In genomic region chr7:151824285-151824950, GRCh38 we compare ENCODE assay signal across 20 cellular contexts. TPM values are rescaled to one million over a fixed set of nuclear protein-coding genes. Genes with fewer than 3 reads are reported as not detected.
DNase-seq lines count a peak whose midpoint lies in the region; ATAC-seq and TF ChIP-seq lines count a peak whose summit lies in the region.
"Had no signal": no experiment of that assay in that cellular context is flagged by ENCODE, and none has a peak within 500 bp of the region (broad histone marks: within the 10 kb centered on the region; RNA-seq: fewer than 3 reads in every experiment).

No MANE protein-coding gene starts in this region.

- no peaks in the 10 kb centered on the region for H3K4me1 ChIP-seq in IMR-90 (ENCODE audit: control insufficient read depth, insufficient read depth, low read length)
- H3K4me1 ChIP-seq in right lobe of liver, result peaks cover 0 to 79% (median 42%) of the 10 kb centered on the region in 4 donors
- no peaks in the 10 kb centered on the region for H3K4me1 ChIP-seq in smooth muscle cell (ENCODE audit: low read depth)
- H3K4me1 ChIP-seq: HAP-1, neural progenitor cell had no signal

- no peak overlapping the region for H3K14ac ChIP-seq in IMR-90 (replicated peaks; ENCODE audit: low read depth, low read length)

- H3K79me1 ChIP-seq in IMR-90 (ENCODE audit: low read depth in 1 of 2, low read length in 2 of 2), result no peaks in the 10 kb centered on the region

- intact Hi-C loops in IMR-90 (cut with micrococcal nuclease) (no loop called here), right lobe of liver (cut with DNase I) (no loop called here)
- intact Hi-C loops in activated CD4-positive, alpha-beta memory T cell treated with anti-CD3 and anti-CD28 coated beads for 36 hours (cut with micrococcal nuclease), result no loop called here

- H3K36me3 Mint-ChIP-seq in activated CD4-positive, alpha-beta memory T cell treated with anti-CD3 and anti-CD28 coated beads for 36 hours, result no peaks in the 10 kb centered on the region
- H3K36me3 Mint-ChIP-seq: neural progenitor cell had no signal

- H3K4me2 ChIP-seq in IMR-90 (ENCODE audit: low read depth, low read length) (no peak overlapping the region), smooth muscle cell (peak overlapping the region; percentile 43)
- H3K4me2 ChIP-seq: neural progenitor cell had no signal

- H3K4me3 ChIP-seq in IMR-90 (ENCODE audit: insufficient read depth, low read depth, low read length) (no peak overlapping the region; the same call in 1 of the 2 replicates), coronary artery (peak overlapping the region; percentile 28), right lobe of liver (no peak overlapping the region), smooth muscle cell (no peak overlapping the region)
- H3K4me3 ChIP-seq: HAP-1, neural progenitor cell, skin epidermis had no signal

- no peak for TF ChIP-seq RAD21 in IMR-90 (IDR thresholded peaks at IDR 0.05; ENCODE audit: low read length)

- H3K4ac ChIP-seq in IMR-90 (ENCODE audit: low read depth, low read length), result no peak overlapping the region

- H3K4me3 Mint-ChIP-seq in activated CD4-positive, alpha-beta memory T cell treated with anti-CD3 and anti-CD28 coated beads for 36 hours, result no peak overlapping the region
- H3K4me3 Mint-ChIP-seq: activated naive CD4-positive, alpha-beta T cell treated with anti-CD3 and anti-CD28 coated beads for 36 hours; effector memory CD8-positive, alpha-beta T cell; neural progenitor cell; T-helper 17 cell had no signal

- CTCF ChIA-PET in IMR-90 (lab: Yijun Ruan, JAX), result no interaction called here
- CTCF ChIA-PET in activated CD4-positive, alpha-beta memory T cell treated with anti-CD3 and anti-CD28 coated beads for 36 hours (lab: Charles Lee), result no interaction called here

- BruUV-seq in IMR-90 (replicated peaks; lab: Mats Ljungman, UMichigan), result no TSS peak

- H4K91ac ChIP-seq in IMR-90 (ENCODE audit: insufficient read depth, low read depth, low read length), result no peak overlapping the region

- H3K18ac ChIP-seq in IMR-90 (ENCODE audit: low read depth, low read length), result no peak overlapping the region

- TF ChIP-seq CTCF in IMR-90 (conservative IDR thresholded peaks at IDR 0.05; ENCODE audit: low read depth, low read length) (no peak), coronary artery (IDR thresholded peaks at IDR 0.05) (no peak), right lobe of liver (IDR thresholded peaks at IDR 0.05) (no peak), smooth muscle cell (IDR thresholded peaks at IDR 0.05; ENCODE audit: borderline replicate concordance, insufficient read depth, poor library complexity, severe bottlenecking) (no peak)

- H3K56ac ChIP-seq in IMR-90 (ENCODE audit: extremely low read depth, insufficient read depth, low read length), result no peak overlapping the region

- no peak overlapping the region for H2BK20ac ChIP-seq in IMR-90 (ENCODE audit: low read depth, low read length)

- no peak overlapping the region for H3K27ac ChIP-seq in IMR-90 (ENCODE audit: insufficient read depth, low read length)
- peak overlapping the region in 1 of 2 donors; percentile 22 for H3K27ac ChIP-seq in coronary artery
- H3K27ac ChIP-seq in right lobe of liver, result peak overlapping the region; percentile 91 to 99 (median 98)
- H3K27ac ChIP-seq in smooth muscle cell (ENCODE audit: low read depth), result no peak overlapping the region
- H3K27ac ChIP-seq: neural progenitor cell had no signal

- no peaks in the 10 kb centered on the region for H3K9me3 Mint-ChIP-seq in activated CD4-positive, alpha-beta memory T cell treated with anti-CD3 and anti-CD28 coated beads for 36 hours
- H3K9me3 Mint-ChIP-seq: activated naive CD4-positive, alpha-beta T cell treated with anti-CD3 and anti-CD28 coated beads for 36 hours; effector memory CD8-positive, alpha-beta T cell; neural progenitor cell had no signal

- peaks cover 10% of the 10 kb centered on the region for H3K4me1 Mint-ChIP-seq in activated CD4-positive, alpha-beta memory T cell treated with anti-CD3 and anti-CD28 coated beads for 36 hours (ENCODE audit: low read depth)

- H3K36me3 ChIP-seq in IMR-90 (ENCODE audit: control insufficient read depth, insufficient read depth, low read length) (no peaks in the 10 kb centered on the region), right lobe of liver (no peaks in the 10 kb centered on the region), smooth muscle cell (ENCODE audit: low read depth) (no peaks in the 10 kb centered on the region)
- H3K36me3 ChIP-seq: HAP-1, neural progenitor cell had no signal

- H3K9me3 ChIP-seq in IMR-90 (ENCODE audit: control insufficient read depth, insufficient read depth, low read length), result no peaks in the 10 kb centered on the region
- H3K9me3 ChIP-seq in right lobe of liver, result no peaks in the 10 kb centered on the region
- no peaks in the 10 kb centered on the region for H3K9me3 ChIP-seq in smooth muscle cell (replicated peaks; ENCODE audit: low read depth)
- H3K9me3 ChIP-seq: HAP-1 had no signal

- no peak overlapping the region for H2AK5ac ChIP-seq in IMR-90 (ENCODE audit: low read depth, low read length)

- TF ChIP-seq POLR2A in IMR-90 (IDR thresholded peaks at IDR 0.05; ENCODE audit: low read depth, low read length) (no peak), right lobe of liver (IDR thresholded peaks at IDR 0.05) (no peak)

- H3K27me3 ChIP-seq in IMR-90 (ENCODE audit: control insufficient read depth, insufficient read depth, low read length), result peaks cover 39% of the 10 kb centered on the region
- H3K27me3 ChIP-seq in right lobe of liver, result no peaks in the 10 kb centered on the region
- H3K27me3 ChIP-seq in smooth muscle cell (ENCODE audit: low read depth), result no peaks in the 10 kb centered on the region
- H3K27me3 ChIP-seq: neural progenitor cell had no signal

- H3K23ac ChIP-seq in IMR-90 (ENCODE audit: low read depth, low read length), result no peak overlapping the region

- H2BK120ac ChIP-seq in IMR-90 (ENCODE audit: low read depth, low read length), result no peak overlapping the region

- no peak overlapping the region for H2BK5ac ChIP-seq in IMR-90 (ENCODE audit: low read depth, low read length, poor library complexity, severe bottlenecking)

- H3K9ac ChIP-seq in IMR-90 (ENCODE audit: low read depth, low read length) (no peak overlapping the region), smooth muscle cell (ENCODE audit: low read depth) (no peak overlapping the region)
- H3K9ac ChIP-seq: neural progenitor cell had no signal

- H3K27ac Mint-ChIP-seq in activated CD4-positive, alpha-beta memory T cell treated with anti-CD3 and anti-CD28 coated beads for 36 hours, result no peak overlapping the region
- H3K27ac Mint-ChIP-seq: activated naive CD4-positive, alpha-beta T cell treated with anti-CD3 and anti-CD28 coated beads for 36 hours; effector memory CD8-positive, alpha-beta T cell; neural progenitor cell; T-helper 17 cell had no signal

- no peak overlapping the region for H4K5ac ChIP-seq in IMR-90 (ENCODE audit: low read depth, low read length)

- DNase-seq in IMR-90, result no peak
- DNase-seq in coronary artery (ENCODE audit: low spot score), result no peak
- no peak for DNase-seq in right lobe of liver
- no peak for DNase-seq in smooth muscle cell (lab: John Stamatoyannopoulos, UW; ENCODE audit: unreplicated experiment)
- no peak for DNase-seq in activated CD4-positive, alpha-beta memory T cell treated with anti-CD3 and anti-CD28 coated beads for 36 hours
- no peak for DNase-seq in NCI-H226
- no peak for DNase-seq in SW480 (ENCODE audit: low spot score)
- DNase-seq in mesenteric fat pad (ENCODE audit: low spot score), result no peak
- DNase-seq: activated CD4-positive, CD25-positive, alpha-beta regulatory T cell treated with anti-CD3 and anti-CD28 coated beads, Interleukin-2, amount 50 U/mL, for 72 hours; activated naive CD4-positive, alpha-beta T cell treated with anti-CD3 and anti-CD28 coated beads for 36 hours; effector memory CD8-positive, alpha-beta T cell; foreskin melanocyte; GDM1; NCI-H2081 treated with DMSO at 0.1 percent for 48 hours; NK-92 treated with Interleukin-12 subunit alpha and Interleukin-12 subunit beta, amount 100 ng/mL, for 24 hours; stimulated activated naive CD4-positive, alpha-beta T cell; T-helper 17 cell had no signal

- no peak overlapping the region for H2BK15ac ChIP-seq in IMR-90 (ENCODE audit: low read depth, low read length)

- no peak overlapping the region for H4K8ac ChIP-seq in IMR-90 (ENCODE audit: low read depth in 2 of 2, low read length in 2 of 2)

- POLR2A ChIA-PET in IMR-90 (lab: Charles Lee; ENCODE audit: unreplicated experiment), result interaction anchor here (0.5 kb wide), 1 partner anchor 31 kb away, joined by 3 read pairs; no protein-coding TSS in a partner anchor
- POLR2A ChIA-PET in activated CD4-positive, alpha-beta memory T cell treated with anti-CD3 and anti-CD28 coated beads for 36 hours (lab: Charles Lee), result no interaction called here

- 18% methylated on average over 2 of the region's 17 CpGs; no CpG with 5 or more reads in 1 of the 2 experiments for WGBS in IMR-90 (ENCODE audit: extremely low coverage in 2 of 2, insufficient read length in 1 of 2), 2 experiments
- WGBS in right lobe of liver (ENCODE audit: insufficient coverage, low coverage, low lambda C conversion rate, missing lambda C conversion rate), result 68% methylated on average over 17 of the region's 17 CpGs
- 69% methylated on average over 17 of the region's 17 CpGs for WGBS in smooth muscle cell (ENCODE audit: low lambda C conversion rate)

- no peaks in the 10 kb centered on the region for H3K27me3 Mint-ChIP-seq in activated CD4-positive, alpha-beta memory T cell treated with anti-CD3 and anti-CD28 coated beads for 36 hours
- H3K27me3 Mint-ChIP-seq: effector memory CD8-positive, alpha-beta T cell; T-helper 17 cell had no signal

- dilution Hi-C loops in IMR-90 (cut with HindIII; ENCODE audit: low sequenced_read_pairs, unreplicated experiment), result no loop called here

- H4K20me1 ChIP-seq in IMR-90 (ENCODE audit: insufficient read depth, low read length) (no peaks in the 10 kb centered on the region), smooth muscle cell (ENCODE audit: low read depth) (no peaks in the 10 kb centered on the region)

- in situ Hi-C loops in IMR-90 (cut with MboI; ENCODE audit: low sequenced_read_pairs), result no loop called here

- no peaks in the 10 kb centered on the region for H3K79me2 ChIP-seq in smooth muscle cell (ENCODE audit: low read depth)

- H2AK9ac ChIP-seq in IMR-90 (replicated peaks; ENCODE audit: low read depth, low read length, poor library complexity), result no peak overlapping the region

- ATAC-seq in IMR-90 (ENCODE audit: low read depth), result no peak; the same call in 1 of the 2 replicates
- no peak for ATAC-seq in right lobe of liver
- ATAC-seq: effector memory CD8-positive, alpha-beta T cell; T-helper 17 cell had no signal

- no peaks in the 10 kb centered on the region for H3F3A ChIP-seq in smooth muscle cell (ENCODE audit: low read depth)

- H3K9me1 ChIP-seq in IMR-90 (ENCODE audit: insufficient read depth, low read length), result no peaks in the 10 kb centered on the region

- peak overlapping the region; percentile 37 for H2AFZ ChIP-seq in IMR-90 (replicated peaks; ENCODE audit: low read length, poor library complexity)
- peak overlapping the region; percentile 74 for H2AFZ ChIP-seq in smooth muscle cell (ENCODE audit: low read depth)
- H2AFZ ChIP-seq: neural progenitor cell had no signal

RNA-seq across cellular contexts. Expression of gene PRKAG2, which starts 52.5 kb away (rescaled TPM):
- total RNA-seq in IMR-90 (2012; rRNA removed) (15.4 and 25.6 TPM in 2 replicates), right lobe of liver (10 to 100 TPM; 20.6 to 63.6 (median 29.5) TPM), smooth muscle cell (3.5 and 3.6 TPM in 2 replicates), mesenteric fat pad (61.2 TPM)
- polyA plus RNA-seq in IMR-90 (2012; rRNA removed) (17.5 and 21.6 TPM in 2 replicates), smooth muscle cell (3.9 and 9.1 TPM in 2 replicates)
- polyA plus RNA-seq in IMR-90 (2012; cell fraction: cytosol; rRNA removed), result 5.2 and 6.0 TPM in 2 replicates
- 7.8 and 39.5 TPM in 2 replicates for polyA plus RNA-seq in IMR-90 (2012; cell fraction: nucleus; rRNA removed; ENCODE audit: low replicate concordance)
- total RNA-seq in activated CD4-positive, alpha-beta memory T cell treated with anti-CD3 and anti-CD28 coated beads for 36 hours, result 10 to 100 TPM; 23.5 to 25.6 TPM

Comparison
In these comparisons a context has a peak if more than half of its experiments do, and no peak if none do; other contexts are left out.
1. H3K27ac ChIP-seq: peak in right lobe of liver (3 of 3); none in IMR-90 (single experiment) and smooth muscle cell (single experiment).